In the genomic region with DNA sequence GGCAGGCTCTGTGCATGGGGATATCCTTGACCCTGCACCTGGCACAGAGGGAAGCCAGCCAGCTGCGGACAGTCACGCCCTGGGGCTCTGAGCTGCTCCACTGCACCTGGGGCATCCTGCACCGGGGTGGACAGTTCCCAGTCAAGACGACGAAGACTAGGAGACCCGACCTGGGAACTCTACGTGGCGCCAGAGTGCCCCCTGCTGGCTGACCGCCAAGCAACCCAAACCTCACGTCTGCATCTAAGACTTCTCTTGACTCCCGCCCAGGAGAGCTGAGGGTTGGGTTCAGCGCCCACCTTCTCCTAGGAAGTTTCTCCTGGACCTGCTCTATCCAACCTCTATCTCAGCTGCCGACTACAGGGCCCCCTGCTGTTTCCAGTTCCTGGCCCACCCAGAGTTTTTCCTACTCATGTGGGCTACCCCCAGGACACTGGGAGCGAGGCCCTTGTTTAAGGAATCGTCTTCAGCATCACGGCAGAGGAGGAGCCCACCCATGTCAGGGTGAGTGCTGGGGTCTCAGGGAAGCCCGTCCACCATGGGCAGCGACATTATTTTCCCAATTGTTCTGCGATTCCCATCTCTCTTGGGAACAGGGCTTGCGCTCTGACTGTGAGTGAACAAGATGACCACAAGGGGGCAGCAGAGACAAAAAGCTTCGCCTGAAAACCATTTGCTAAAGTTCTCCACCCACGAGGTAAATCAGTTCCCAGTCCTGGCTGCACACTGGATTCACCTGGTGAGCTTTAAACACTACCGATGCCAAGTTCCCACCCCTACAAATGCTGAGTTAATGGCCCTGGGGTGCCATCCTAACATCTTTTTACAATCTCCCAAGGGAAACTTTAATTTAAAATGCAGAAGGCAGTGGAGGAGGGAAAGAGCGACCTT, we compare ENCODE assay signal across 1 cellular context.
A peak's percentile ranks its signal among the peaks of the same experiment; 100 is the strongest.
TF ChIP-seq lines count a peak whose summit lies in the region.

No MANE protein-coding gene starts in this region.

TF ChIP-seq in HepG2, 621 proteins besides CTCF, POLR2A, EP300 and RAD21 (continued from another document):
- TF ChIP-seq ZFX (CRISPR knock-in tag; IDR thresholded peaks at IDR 0.05; ENCODE audit: low read depth) (peak; percentile 14; the same call in 1 of the 2 replicates), NR2F6 (IDR thresholded peaks at IDR 0.05) (no peak), NR2F6 (CRISPR knock-in tag; IDR thresholded peaks at IDR 0.05) (0 out of 2 replicates have a peak, but pooled peaks have one; percentile 23), ELF3 (CRISPR knock-in tag; IDR thresholded peaks at IDR 0.05) (peak; percentile 23; the same call in 1 of the 2 replicates), KDM3A (CRISPR knock-in tag; IDR thresholded peaks at IDR 0.05; ENCODE audit: low read depth) (0 out of 2 replicates have a peak, but pooled peaks have one; percentile 22), KDM4B (CRISPR knock-in tag; IDR thresholded peaks at IDR 0.05) (0 out of 2 replicates have a peak, but pooled peaks have one; percentile 12), MBNL3 (CRISPR knock-in tag; conservative IDR thresholded peaks at IDR 0.05) (no peak), TOE1 (CRISPR knock-in tag; IDR thresholded peaks at IDR 0.05) (no peak), HDAC2 (CRISPR knock-in tag; IDR thresholded peaks at IDR 0.05) (0 out of 2 replicates have a peak, but pooled peaks have one; percentile 16), ZNF501 (CRISPR knock-in tag; IDR thresholded peaks at IDR 0.05) (peak; percentile 49; the same call in 1 of the 2 replicates), GLI4 (CRISPR knock-in tag; IDR thresholded peaks at IDR 0.05; ENCODE audit: borderline replicate concordance) (peak; percentile 67; the same call in 1 of the 2 replicates)
